ENCODE assay signal across 1 cellular context in genomic region chr2:68302281-68302680, GRCh38.
TF ChIP-seq lines count a peak whose summit lies in the region.

No MANE protein-coding gene starts in this region.

TF ChIP-seq in HepG2, 621 proteins besides CTCF, POLR2A, EP300 and RAD21:
- 0 out of 2 replicates have a peak, but pooled peaks have one; percentile 6 for TF ChIP-seq HDAC1 (CRISPR knock-in tag; IDR thresholded peaks at IDR 0.05)
- no peak for TF ChIP-seq ZNF589 (CRISPR knock-in tag; conservative IDR thresholded peaks at IDR 0.05)
- 0 out of 2 replicates have a peak, but pooled peaks have one; percentile 15 for TF ChIP-seq FOSL1 (CRISPR knock-in tag; IDR thresholded peaks at IDR 0.05; ENCODE audit: borderline replicate concordance)
